In the genomic region with DNA sequence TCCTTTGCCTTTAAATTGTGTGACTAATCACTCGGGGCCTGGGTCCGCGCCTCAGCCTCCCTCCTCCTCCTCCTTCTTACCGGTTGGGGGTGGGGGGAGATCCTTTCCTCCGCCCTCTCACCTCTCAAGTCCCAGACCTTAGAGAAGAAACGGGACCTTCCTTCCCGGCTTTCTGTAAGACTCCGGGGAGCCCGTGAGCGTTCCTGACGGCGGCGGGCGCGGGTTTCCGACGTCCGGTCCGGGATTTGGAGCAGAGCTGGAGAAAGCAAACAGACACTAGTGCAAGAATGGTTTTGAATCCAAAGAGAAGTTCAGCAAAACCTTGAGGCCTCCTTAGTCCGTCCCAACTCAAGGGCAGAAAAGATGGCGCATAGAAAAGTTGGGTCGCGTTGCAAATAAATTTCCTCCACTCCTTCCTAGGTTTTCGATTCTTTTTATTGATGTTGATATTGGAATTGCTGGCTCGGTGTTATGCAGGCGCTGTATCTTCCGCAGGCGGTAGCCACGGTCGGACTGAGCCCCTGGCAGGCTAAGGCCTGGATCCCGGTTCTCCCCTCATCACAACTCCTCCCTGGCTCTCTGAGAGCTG, we compare ENCODE assay signal across 13 cellular contexts. TPM values are rescaled to one million over a fixed set of nuclear protein-coding genes. Genes with fewer than 3 reads are reported as not detected.
DNase-seq lines count a peak whose midpoint lies in the region; ATAC-seq, FAIRE-seq and TF ChIP-seq lines count a peak whose summit lies in the region.
"Had no signal": no experiment of that assay in that cellular context is flagged by ENCODE, and none has a peak within 500 bp of the region (broad histone marks: within the 10 kb centered on the region; RNA-seq: fewer than 3 reads in every experiment).

No MANE protein-coding gene starts in this region.

- H3K4me1 ChIP-seq in GM23248 (ENCODE audit: insufficient read depth) (peaks cover 8% of the 10 kb centered on the region; the same call in 1 of the 2 replicates), GM12878 (ENCODE audit: control insufficient read depth, insufficient read depth, low read length) (peaks cover 17% of the 10 kb centered on the region), mesodermal cell (ENCODE audit: control insufficient read depth, insufficient read depth, low read length, poor library complexity, severe bottlenecking) (peaks cover 5% of the 10 kb centered on the region)

- H3K36me3 ChIP-seq in GM23248 (ENCODE audit: low read depth) (no peaks in the 10 kb centered on the region), GM12878 (ENCODE audit: control insufficient read depth in 2 of 2, insufficient read depth in 2 of 2, low read length in 1 of 2) (no peaks in the 10 kb centered on the region), mesodermal cell (ENCODE audit: control insufficient read depth, insufficient read depth, low read length) (no peaks in the 10 kb centered on the region)

- SMC1A ChIA-PET in GM12878 (lab: Charles Lee; ENCODE audit: uncharacterized antibody, unreplicated experiment), result interaction anchor here (0.6 to 0.7 kb wide), 2 partner anchors 291 to 383 kb away, joined by 3 read pairs; no protein-coding TSS in a partner anchor

- TF ChIP-seq RAD21 in GM12878 (IDR thresholded peaks at IDR 0.05; ENCODE audit: insufficient read depth, low read depth, low read length), result no peak

- DNase-seq in AG04449 (ENCODE audit: low read depth, low spot score), result no peak
- DNase-seq in GM23248, result peak; percentile 54
- DNase-seq in GM12878 (ENCODE audit: low read depth, low spot score), result no peak
- DNase-seq in NOMO-1 treated with dmso at 0.1 percent for 144 hours (lab: John Stamatoyannopoulos, UW; ENCODE audit: unreplicated experiment), result no peak
- DNase-seq in KBM-7, result no peak
- DNase-seq in EL, result no peak
- DNase-seq in Right ventricle myocardium superior, result no peak
- DNase-seq: DMS79, SIG-M5 had no signal

- H3K27ac ChIP-seq in GM23248, result peak overlapping the region; percentile 92
- H3K27ac ChIP-seq in GM12878 (ENCODE audit: control insufficient read depth, insufficient read depth), result no peak overlapping the region
- peak overlapping the region; percentile 19 for H3K27ac ChIP-seq in mesodermal cell (ENCODE audit: low read depth, low read length, severe bottlenecking)

- no peak for ATAC-seq in GM12878
- ATAC-seq in Right ventricle myocardium superior (ENCODE audit: poor library complexity), result no peak
- ATAC-seq: HCT116 had no signal

- H3K9me3 ChIP-seq in GM23248 (ENCODE audit: low read depth) (no peaks in the 10 kb centered on the region), GM12878 (replicated peaks; ENCODE audit: control insufficient read depth, insufficient read depth, low read length) (no peaks in the 10 kb centered on the region; the same call in 2 of the 3 replicates), mesodermal cell (ENCODE audit: control insufficient read depth, low read length) (no peaks in the 10 kb centered on the region)

- CTCF ChIA-PET in AG04449 (lab: Yijun Ruan, JAX), result interaction anchor here (1.0 to 4.1 kb wide), 6 partner anchors 12 to 276 kb away, joined by 3 to 18 read pairs (median 4); a partner anchor contains a TSS
- CTCF ChIA-PET in GM12878 (lab: Yijun Ruan, JAX), result no interaction called here

- H3K9ac ChIP-seq in GM23248 (peak overlapping the region; percentile 89), GM12878 (ENCODE audit: control insufficient read depth, insufficient read depth, low read length) (no peak overlapping the region)

- H3K4me3 ChIP-seq in AG04449 (ENCODE audit: low read depth, low read length) (peak overlapping the region; percentile 68), GM23248 (peak overlapping the region; percentile 81), GM12878 (no peak overlapping the region), mesodermal cell (ENCODE audit: extremely low read depth, insufficient read depth, low read length, poor library complexity, severe bottlenecking) (peak overlapping the region; percentile 46)

- H4K20me1 ChIP-seq in GM23248 (ENCODE audit: insufficient read depth) (no peaks in the 10 kb centered on the region), GM12878 (ENCODE audit: control insufficient read depth, insufficient read depth) (peaks cover 10% of the 10 kb centered on the region)

- H3K4me2 ChIP-seq in GM23248 (ENCODE audit: unreplicated experiment) (peak overlapping the region; percentile 90), GM12878 (ENCODE audit: control insufficient read depth, insufficient read depth) (peak overlapping the region; percentile 74; the same call in 1 of the 2 replicates)

- no peaks in the 10 kb centered on the region for H3K9me2 ChIP-seq in GM23248 (ENCODE audit: insufficient read depth)

- no peaks in the 10 kb centered on the region for H3F3A ChIP-seq in GM23248 (ENCODE audit: insufficient read depth)

- FAIRE-seq in GM12878 (lab: Jason Lieb, UNC), result no peak
- FAIRE-seq: kidney had no signal

- POLR2A ChIA-PET in AG04449 (lab: Yijun Ruan, JAX) (interaction anchor here (1.5 to 7.0 kb wide), 3 partner anchors 9 to 165 kb away, joined by 5 to 76 read pairs (median 52); a partner anchor contains a TSS), GM12878 (lab: Charles Lee) (no interaction called here)

- 21% methylated on average over 31 of the region's 31 CpGs for WGBS in GM23248 (ENCODE audit: low coverage in 1 of 2, low lambda C conversion rate in 2 of 2, missing lambda C conversion rate in 2 of 2), 2 experiments
- 56% methylated on average over 31 of the region's 31 CpGs for WGBS in GM12878 (ENCODE audit: insufficient coverage, insufficient replicate concordance, low lambda C conversion rate, missing lambda C conversion rate)
- WGBS in mesodermal cell (ENCODE audit: insufficient coverage in 2 of 2), 2 experiments, result 1 to 3% methylated on average over 16 to 20 of the region's 31 CpGs

- no peak for TF ChIP-seq EP300 in GM12878 (IDR thresholded peaks at IDR 0.05; ENCODE audit: borderline replicate concordance in 1 of 2, control insufficient read depth in 1 of 2, low read depth in 2 of 2, low read length in 2 of 2)

- intact Hi-C loops in GM12878 (cut with micrococcal nuclease; ENCODE audit: unreplicated experiment) (loop anchor here (5.0 kb wide), 1 partner anchor 90 kb away; a partner anchor contains a TSS), Right ventricle myocardium superior (cut with DNase I) (no loop called here)

- H3K27me3 ChIP-seq in GM23248 (replicated peaks; ENCODE audit: insufficient read depth) (peaks cover 13% of the 10 kb centered on the region), GM12878 (replicated peaks in 1 of 2; ENCODE audit: control insufficient read depth in 2 of 2, insufficient read depth in 2 of 2, low read length in 1 of 2) (peaks cover 37 to 71% of the 10 kb centered on the region in 2 experiments)

- TF ChIP-seq POLR2A in GM12878 (IDR thresholded peaks at IDR 0.05; ENCODE audit: low read depth, low read length), result no peak

- no TSS peak for BruUV-seq in GM12878 (replicated peaks; lab: Mats Ljungman, UMichigan)

- RAD21 ChIA-PET in GM12878 (lab: Charles Lee; ENCODE audit: unreplicated experiment), result no interaction called here

- in situ Hi-C loops in GM23248 (cut with MboI), result no loop called here
- in situ Hi-C loops in GM12878 (cut with MboI), result no loop called here
- in situ Hi-C loops in KBM-7 (cut with MboI; ENCODE audit: low pct_unique_long_range_greater_than_20kb, low sequenced_read_pairs), result no loop called here

- peak overlapping the region; percentile 90 for H2AFZ ChIP-seq in GM23248
- H2AFZ ChIP-seq in GM12878 (ENCODE audit: control insufficient read depth, low read depth, low read length), result no peak overlapping the region

- TF ChIP-seq CTCF in AG04449 (IDR thresholded peaks at IDR 0.05; ENCODE audit: insufficient read depth, low read length, missing control alignments) (no peak), GM12878 (IDR thresholded peaks at IDR 0.05 in 2 of 3, conservative IDR thresholded peaks at IDR 0.05 in 1 of 3; ENCODE audit: control insufficient read depth in 2 of 3, extremely low read depth in 1 of 3, insufficient read depth in 1 of 3, low read depth in 3 of 3, low read length in 3 of 3) (no peak)

- H3K79me2 ChIP-seq in GM23248 (ENCODE audit: insufficient read depth) (peaks cover 36% of the 10 kb centered on the region), GM12878 (ENCODE audit: control insufficient read depth, insufficient read depth, low read length) (no peaks in the 10 kb centered on the region)

RNA-seq across cellular contexts. Expression of a gene that starts 2.0 kb away (rescaled TPM):
- total RNA-seq in GM23248 (2014; rRNA removed; shearing (Covaris generic)), result 3.3 and 3.8 TPM in 2 replicates
- polyA plus RNA-seq in GM23248 (2016; fragmentation: Nextera tagmentation; extraction: Ambion mirVana) (7.9 and 9.5 TPM in 2 replicates), GM12878 (2011; rRNA removed) (not detected in 2 replicates), GM12878 (2014; fragmentation: Illumina TruSeq; extraction: Trizol) (0.06 TPM in 1 of 2 replicates, not detected in the other), GM12878 (2014; fragmentation: Nextera tagmentation; extraction: Ambion mirVana) (not detected), GM12878 (2014; rRNA removed) (not detected in 2 replicates), GM12878 (2016; fragmentation: Nextera tagmentation; extraction: Ambion mirVana) (not detected)
- not detected in 2 replicates for total RNA-seq in GM12878 (2013; cell fraction: nucleolus; rRNA removed)
- total RNA-seq in GM12878 (2014; rRNA removed) (not detected in 2 replicates), GM12878 (2014; rRNA removed; fragmentation: Illumina TruSeq; extraction: Trizol) (not detected in 2 replicates), GM12878 (2021) (not detected in 2 replicates), Right ventricle myocardium superior (not detected)
- polyA plus RNA-seq in GM12878 (2011; ENCODE audit: low read depth), result not detected
- not detected in 2 replicates for polyA plus RNA-seq in GM12878 (2011; cell fraction: cytosol; rRNA removed)
- polyA plus RNA-seq in GM12878 (2011; cell fraction: nucleus; rRNA removed), result 0.18 TPM in 1 of 2 replicates, not detected in the other
- polyA plus RNA-seq in GM12878 (2012), result 0.08 and 0.24 TPM in 2 replicates
- not detected in 2 replicates for polyA minus RNA-seq in GM12878 (2011; rRNA and poly(A)+ RNA removed)
- not detected in 2 replicates for polyA minus RNA-seq in GM12878 (2011; cell fraction: cytosol; rRNA and poly(A)+ RNA removed)
- not detected in 2 replicates for polyA minus RNA-seq in GM12878 (2011; cell fraction: nucleus; rRNA and poly(A)+ RNA removed)
- polyA plus RNA-seq in mesodermal cell (2013, experiment 1 of 2), result 17.1 TPM
- 13.8 TPM for polyA plus RNA-seq in mesodermal cell (2013, experiment 2 of 2)
- total RNA-seq: kidney, renal cortical epithelial cell had no signal

RNA-seq across cellular contexts. Expression of a gene that starts 15.4 kb away (rescaled TPM):
- 2.8 and 4.7 TPM in 2 replicates for total RNA-seq in GM23248 (2014; rRNA removed; shearing (Covaris generic))
- polyA plus RNA-seq in GM23248 (2016; fragmentation: Nextera tagmentation; extraction: Ambion mirVana), result 6.0 and 6.8 TPM in 2 replicates
- not detected in 2 replicates for total RNA-seq in GM12878 (2013; cell fraction: nucleolus; rRNA removed)
- not detected in 2 replicates for total RNA-seq in GM12878 (2014; rRNA removed)
- total RNA-seq in GM12878 (2014; rRNA removed; fragmentation: Illumina TruSeq; extraction: Trizol), result not detected in 2 replicates
- not detected in 2 replicates for total RNA-seq in GM12878 (2021)
- polyA plus RNA-seq in GM12878 (2011; ENCODE audit: low read depth), result not detected
- not detected in 2 replicates for polyA plus RNA-seq in GM12878 (2011; rRNA removed)
- polyA plus RNA-seq in GM12878 (2011; cell fraction: cytosol; rRNA removed), result not detected in 2 replicates
- not detected in 2 replicates for polyA plus RNA-seq in GM12878 (2011; cell fraction: nucleus; rRNA removed)
- 0.08 and 0.10 TPM in 2 replicates for polyA plus RNA-seq in GM12878 (2012)
- polyA plus RNA-seq in GM12878 (2014; fragmentation: Illumina TruSeq; extraction: Trizol), result 0.03 TPM in 1 of 2 replicates, not detected in the other
- polyA plus RNA-seq in GM12878 (2014; fragmentation: Nextera tagmentation; extraction: Ambion mirVana), result not detected
- not detected in 2 replicates for polyA plus RNA-seq in GM12878 (2014; rRNA removed)
- polyA plus RNA-seq in GM12878 (2016; fragmentation: Nextera tagmentation; extraction: Ambion mirVana), result not detected
- not detected in 2 replicates for polyA minus RNA-seq in GM12878 (2011; rRNA and poly(A)+ RNA removed)
- not detected in 2 replicates for polyA minus RNA-seq in GM12878 (2011; cell fraction: cytosol; rRNA and poly(A)+ RNA removed)
- polyA minus RNA-seq in GM12878 (2011; cell fraction: nucleus; rRNA and poly(A)+ RNA removed), result not detected in 2 replicates
- 18.4 TPM for polyA plus RNA-seq in mesodermal cell (2013, experiment 1 of 2)
- 13.4 TPM for polyA plus RNA-seq in mesodermal cell (2013, experiment 2 of 2)
- not detected for total RNA-seq in Right ventricle myocardium superior
- total RNA-seq: kidney, renal cortical epithelial cell had no signal
